8 cellular contexts compared by ENCODE assay signal in the genomic region with DNA sequence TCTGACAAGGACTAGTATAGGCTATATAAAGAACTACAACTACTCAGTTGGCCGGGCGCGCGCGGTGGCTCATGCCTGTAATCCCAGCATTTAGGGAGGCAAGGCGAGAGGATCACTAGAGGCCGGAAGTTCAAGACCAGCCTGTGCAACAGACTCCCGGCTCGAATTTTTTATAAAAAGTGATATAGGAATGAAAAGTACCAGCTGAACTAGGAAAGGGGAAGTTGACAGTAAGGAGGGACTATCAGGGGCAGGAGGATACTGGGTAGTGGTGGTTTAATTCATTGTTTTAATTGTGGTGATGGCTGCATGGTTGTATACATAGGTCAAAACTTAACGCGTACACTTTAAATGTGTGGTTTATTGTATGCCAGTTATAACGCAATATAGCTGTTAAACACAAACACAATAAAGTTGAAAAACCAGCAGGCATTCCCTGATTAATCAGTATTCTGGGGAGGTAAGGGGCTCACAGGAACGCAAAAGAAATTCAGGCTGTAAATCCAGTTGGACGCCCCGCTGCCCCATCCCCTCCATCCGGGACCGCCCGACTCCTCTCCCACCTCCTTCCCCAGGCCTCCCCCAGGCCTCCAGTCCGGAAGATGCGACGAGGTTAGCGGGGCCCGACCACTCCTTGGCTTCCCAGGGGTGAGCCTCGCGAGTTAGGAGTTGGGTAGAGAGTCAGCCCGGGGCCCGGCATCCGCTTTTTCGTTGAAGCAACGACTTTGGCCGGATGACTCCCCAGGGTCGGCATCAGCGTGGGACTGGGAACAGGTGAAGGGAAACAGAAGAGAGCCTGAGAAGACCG. TPM values are rescaled to one million over a fixed set of nuclear protein-coding genes. Genes with fewer than 3 reads are reported as not detected.
DNase-seq lines count a peak whose midpoint lies in the region; ATAC-seq and TF ChIP-seq lines count a peak whose summit lies in the region.

No MANE protein-coding gene starts in this region.

- H3K9ac ChIP-seq in mesenchymal stem cell (ENCODE audit: low read length), result peak overlapping the region; percentile 96

- no peak overlapping the region for H3K4me3 Mint-ChIP-seq in activated B cell treated with CpG ODN at 0.5 μM for 24 hours

- no peaks in the 10 kb centered on the region for H3K27me3 Mint-ChIP-seq in activated B cell treated with CpG ODN at 0.5 μM for 24 hours

- no peak for TF ChIP-seq CTCF in activated B cell treated with CpG ODN at 0.5 μM for 24 hours (IDR thresholded peaks at IDR 0.05)

- H3K36me3 ChIP-seq in ectodermal cell (ENCODE audit: control insufficient read depth, insufficient read depth, low read length) (no peaks in the 10 kb centered on the region), mesenchymal stem cell (ENCODE audit: control insufficient read depth in 1 of 2, insufficient read depth in 2 of 2, low read depth in 1 of 2, low read length in 2 of 2) (peaks cover 0 to 9% of the 10 kb centered on the region in 2 experiments)

- peak overlapping the region; percentile 75 for H2BK120ac ChIP-seq in mesenchymal stem cell (ENCODE audit: low read depth, low read length)

- H3K4me1 ChIP-seq in ectodermal cell (ENCODE audit: control insufficient read depth, insufficient read depth, low read length), result peaks cover 9% of the 10 kb centered on the region
- peaks cover 7% of the 10 kb centered on the region for H3K4me1 ChIP-seq in mesenchymal stem cell (ENCODE audit: control insufficient read depth, insufficient read depth, low read depth, low read length)

- ATAC-seq in HG02840 (IDR thresholded peaks at IDR 0.05; ENCODE audit: low FRiP score, unreplicated experiment) (peak; percentile 52), activated B cell treated with CpG ODN at 0.5 μM for 24 hours (ENCODE audit: low read depth) (peak; percentile 75)

- CTCF ChIA-PET in activated B cell treated with CpG ODN at 0.5 μM for 24 hours (lab: Charles Lee), result no interaction called here

- peaks cover 5% of the 10 kb centered on the region for H3K36me3 Mint-ChIP-seq in activated B cell treated with CpG ODN at 0.5 μM for 24 hours (ENCODE audit: low read depth)

- H3K9me3 ChIP-seq in ectodermal cell (ENCODE audit: control insufficient read depth, low read length), result no peaks in the 10 kb centered on the region
- H3K9me3 ChIP-seq in mesenchymal stem cell (ENCODE audit: control insufficient read depth, low read length), result no peaks in the 10 kb centered on the region

- H3K27ac ChIP-seq in ectodermal cell (ENCODE audit: insufficient read depth, low read depth, low read length, poor library complexity, severe bottlenecking) (peak overlapping the region; percentile 96), mesenchymal stem cell (ENCODE audit: low read length, poor library complexity, severe bottlenecking) (peak overlapping the region; percentile 84)

- no peaks in the 10 kb centered on the region for H3K9me3 Mint-ChIP-seq in activated B cell treated with CpG ODN at 0.5 μM for 24 hours

- H3K79me1 ChIP-seq in mesenchymal stem cell (replicated peaks; ENCODE audit: low read length, poor library complexity, severe bottlenecking), result peaks cover 12% of the 10 kb centered on the region

- WGBS in ectodermal cell, 2 experiments, result 28 to 30% methylated on average over 32 to 33 of the region's 34 CpGs
- WGBS in mesenchymal stem cell, result 25% methylated on average over 31 of the region's 34 CpGs

- H3K4ac ChIP-seq in mesenchymal stem cell (ENCODE audit: low read depth in 1 of 2, low read length in 2 of 2), result no peak overlapping the region

- intact Hi-C loops in activated B cell treated with CpG ODN at 0.5 μM for 24 hours (cut with micrococcal nuclease), result loop anchor here (1.0 kb wide), 7 partner anchors 41 to 657 kb away; a partner anchor contains a TSS

- peak overlapping the region; percentile 68 to 80 for H3K18ac ChIP-seq in mesenchymal stem cell (ENCODE audit: low read depth in 1 of 2, low read length in 2 of 2)

- no peak overlapping the region for H2BK12ac ChIP-seq in mesenchymal stem cell (ENCODE audit: low read length in 2 of 2)

- DNase-seq in activated CD4-positive, alpha-beta T cell treated with anti-CD3 and anti-CD28 coated beads for 24 hours (ENCODE audit: low read depth in 2 of 2), result peak; percentile 50 to 55
- no peak for DNase-seq in activated CD4-positive, alpha-beta T cell treated with anti-CD3 and anti-CD28 coated beads for 1 hour
- DNase-seq in NCI-H2081 treated with DMSO at 0.1 percent for 48 hours (lab: John Stamatoyannopoulos, UW) (peak; percentile 67), activated B cell treated with CpG ODN at 0.5 μM for 24 hours (no peak), mesenchymal stem cell (peak; percentile 10)
- DNase-seq in stimulated activated CD8-positive, alpha-beta memory T cell treated with anti-CD3 and anti-CD28 coated beads, Interleukin-7, amount 100 ng/mL, for 4 hours (ENCODE audit: low read depth in 2 of 2), result peak; percentile 54 to 57

- H2AK5ac ChIP-seq in mesenchymal stem cell (ENCODE audit: low read length, severe bottlenecking), result no peak overlapping the region

- POLR2A ChIA-PET in activated B cell treated with CpG ODN at 0.5 μM for 24 hours (lab: Charles Lee), result interaction anchor here (1.0 to 1.6 kb wide), 4 partner anchors 43 to 487 kb away, joined by 3 to 6 read pairs (median 4); a partner anchor contains a TSS

- H3K14ac ChIP-seq in mesenchymal stem cell (ENCODE audit: low read length in 2 of 2), result no peak overlapping the region

- H4K91ac ChIP-seq in mesenchymal stem cell (ENCODE audit: low read length), result peak overlapping the region; percentile 43

- H2AFZ ChIP-seq in mesenchymal stem cell (ENCODE audit: low read depth, low read length), result no peak overlapping the region

- H4K8ac ChIP-seq in mesenchymal stem cell (ENCODE audit: low read length), result peak overlapping the region; percentile 64

- peak overlapping the region; percentile 87 for H3K4me3 ChIP-seq in ectodermal cell (ENCODE audit: insufficient read depth, low read depth, low read length)
- H3K4me3 ChIP-seq in mesenchymal stem cell (ENCODE audit: insufficient read depth in 1 of 2, low read depth in 1 of 2, low read length in 2 of 2), result peak overlapping the region; percentile 94 to 99

- H3K4me2 ChIP-seq in mesenchymal stem cell (ENCODE audit: low read length, poor library complexity, severe bottlenecking), result peak overlapping the region; percentile 86

- peak overlapping the region; percentile 86 for H2BK15ac ChIP-seq in mesenchymal stem cell (ENCODE audit: low read depth, poor library complexity, severe bottlenecking)

- no peak overlapping the region for H3K23ac ChIP-seq in mesenchymal stem cell (ENCODE audit: low read length in 2 of 2)

- H3K4me1 Mint-ChIP-seq in activated B cell treated with CpG ODN at 0.5 μM for 24 hours, result peaks cover 19% of the 10 kb centered on the region

- H2BK5ac ChIP-seq in mesenchymal stem cell (ENCODE audit: low read depth, low read length, poor library complexity, severe bottlenecking), result peak overlapping the region; percentile 82

- H3K27me3 ChIP-seq in ectodermal cell (ENCODE audit: control insufficient read depth, insufficient read depth, low read length, poor library complexity, severe bottlenecking), result no peaks in the 10 kb centered on the region
- H3K27me3 ChIP-seq in mesenchymal stem cell (ENCODE audit: control insufficient read depth in 1 of 2, insufficient read depth in 1 of 2, low read length in 2 of 2), result no peaks in the 10 kb centered on the region

- H3K27ac Mint-ChIP-seq in activated B cell treated with CpG ODN at 0.5 μM for 24 hours, result no peak overlapping the region

RNA-seq across cellular contexts. Expression of a gene that starts 0.7 kb away (rescaled TPM):
- 43.1 and 48.8 TPM in 2 replicates for total RNA-seq in activated B cell treated with CpG ODN at 0.5 μM for 24 hours
- 19.6 TPM for polyA plus RNA-seq in ectodermal cell (2013, experiment 1 of 4)
- polyA plus RNA-seq in ectodermal cell (2013, experiment 2 of 4), result 22.5 TPM
- polyA plus RNA-seq in ectodermal cell (2013, experiment 3 of 4), result 15.9 TPM
- polyA plus RNA-seq in ectodermal cell (2013, experiment 4 of 4), result 21.8 TPM
- 4.4 TPM for polyA plus RNA-seq in mesenchymal stem cell (2013, experiment 1 of 2)
- polyA plus RNA-seq in mesenchymal stem cell (2013, experiment 2 of 2), result 3.5 TPM

RNA-seq across cellular contexts. Expression of a gene that starts 42.9 kb away (rescaled TPM):
- total RNA-seq in activated B cell treated with CpG ODN at 0.5 μM for 24 hours, result 26.0 and 28.4 TPM in 2 replicates
- polyA plus RNA-seq in ectodermal cell (2013, experiment 1 of 4), result 43.4 TPM
- 36.5 TPM for polyA plus RNA-seq in ectodermal cell (2013, experiment 2 of 4)
- 46.9 TPM for polyA plus RNA-seq in ectodermal cell (2013, experiment 3 of 4)
- 47.0 TPM for polyA plus RNA-seq in ectodermal cell (2013, experiment 4 of 4)
- 25.0 TPM for polyA plus RNA-seq in mesenchymal stem cell (2013, experiment 1 of 2)
- polyA plus RNA-seq in mesenchymal stem cell (2013, experiment 2 of 2), result 24.5 TPM

RNA-seq across cellular contexts. Expression of a gene that starts 59.6 kb away (rescaled TPM):
- 16.0 and 20.8 TPM in 2 replicates for total RNA-seq in activated B cell treated with CpG ODN at 0.5 μM for 24 hours
- polyA plus RNA-seq in ectodermal cell (2013, experiment 1 of 4), result 79.7 TPM
- polyA plus RNA-seq in ectodermal cell (2013, experiment 2 of 4), result 72.4 TPM
- 51.4 TPM for polyA plus RNA-seq in ectodermal cell (2013, experiment 3 of 4)
- polyA plus RNA-seq in ectodermal cell (2013, experiment 4 of 4), result 55.7 TPM
- 28.0 TPM for polyA plus RNA-seq in mesenchymal stem cell (2013, experiment 1 of 2)
- 27.8 TPM for polyA plus RNA-seq in mesenchymal stem cell (2013, experiment 2 of 2)

Comparison
In these comparisons a context has a peak if more than half of its experiments do, and no peak if none do; other contexts are left out.
1. DNase-seq: peak in activated CD4-positive, alpha-beta T cell treated with anti-CD3 and anti-CD28 coated beads for 24 hours (2 of 2), NCI-H2081 treated with DMSO at 0.1 percent for 48 hours (single experiment), mesenchymal stem cell (single experiment) and stimulated activated CD8-positive, alpha-beta memory T cell treated with anti-CD3 and anti-CD28 coated beads, Interleukin-7, amount 100 ng/mL, for 4 hours (2 of 2); none in activated CD4-positive, alpha-beta T cell treated with anti-CD3 and anti-CD28 coated beads for 1 hour (single experiment) and activated B cell treated with CpG ODN at 0.5 μM for 24 hours (single experiment).